Comparison of ENCODE assay signal across 17 cellular contexts in the genomic region with DNA sequence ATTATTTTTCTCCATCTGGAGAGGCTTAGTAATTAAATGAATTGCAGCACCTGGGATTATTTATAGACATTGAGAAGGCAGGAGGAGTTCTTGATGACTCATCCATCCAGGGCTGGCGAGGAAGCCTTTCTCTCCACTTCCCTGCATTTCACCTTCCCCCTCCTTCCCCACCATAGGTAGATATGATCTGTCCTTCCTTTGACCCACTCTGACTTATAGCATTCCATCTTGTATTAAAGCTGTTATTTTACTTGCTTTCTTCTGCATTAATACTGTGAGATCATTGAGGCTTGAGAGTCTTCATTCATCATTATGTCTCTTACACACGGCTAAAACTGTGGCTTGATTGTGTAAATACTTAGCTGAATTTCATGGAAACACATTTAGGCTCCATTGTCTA.
DNase-seq lines count a peak whose midpoint lies in the region; ATAC-seq and TF ChIP-seq lines count a peak whose summit lies in the region.
"Had no signal": no experiment of that assay in that cellular context is flagged by ENCODE, and none has a peak within 500 bp of the region (broad histone marks: within the 10 kb centered on the region; RNA-seq: fewer than 3 reads in every experiment).

No MANE protein-coding gene starts in this region.

- no peak for TF ChIP-seq POLR2A in HCT116 (IDR thresholded peaks at IDR 0.05; ENCODE audit: borderline replicate concordance, extremely low read depth, insufficient read depth, insufficient read length)

- H3K27me3 Mint-ChIP-seq in activated CD4-positive, alpha-beta memory T cell treated with anti-CD3 and anti-CD28 coated beads, Interleukin-2, amount 10 ng/mL, durations not matched to agents 7 days and 5 days = no peaks in the 10 kb centered on the region
- H3K27me3 Mint-ChIP-seq in activated T-helper 1 cell treated with anti-CD3 and anti-CD28 coated beads, Interleukin-12 subunit alpha, Interleukin-12 subunit beta, Interleukin-2, Interleukin-4 antibody, amounts not matched to agents 30 ng/mL and 10 ng/mL and 1 ng/mL, durations not matched to agents 14 hours and 24 hours and 36 hours (ENCODE audit: insufficient read depth) = no peaks in the 10 kb centered on the region
- H3K27me3 Mint-ChIP-seq: activated B cell treated with CpG ODN at 0.5 μM for 24 hours; activated naive CD4-positive, alpha-beta T cell treated with anti-CD3 and anti-CD28 coated beads, Interleukin-2, amount 10 ng/mL, durations not matched to agents 7 days and 5 days had no signal

- H3K9me3 ChIP-seq in HCT116 (ENCODE audit: control insufficient read depth in 1 of 2, insufficient read depth in 1 of 2, low read depth in 1 of 2, low read length in 2 of 2) = no peaks in the 10 kb centered on the region

- no peaks in the 10 kb centered on the region for H3K9me3 Mint-ChIP-seq in activated CD4-positive, alpha-beta memory T cell treated with anti-CD3 and anti-CD28 coated beads, Interleukin-2, amount 10 ng/mL, durations not matched to agents 7 days and 5 days
- H3K9me3 Mint-ChIP-seq in activated T-helper 1 cell treated with anti-CD3 and anti-CD28 coated beads, Interleukin-12 subunit alpha, Interleukin-12 subunit beta, Interleukin-2, Interleukin-4 antibody, amounts not matched to agents 30 ng/mL and 10 ng/mL and 1 ng/mL, durations not matched to agents 14 hours and 24 hours and 36 hours = no peaks in the 10 kb centered on the region
- H3K9me3 Mint-ChIP-seq: activated B cell treated with CpG ODN at 0.5 μM for 24 hours; activated naive CD4-positive, alpha-beta T cell treated with anti-CD3 and anti-CD28 coated beads, Interleukin-2, amount 10 ng/mL, durations not matched to agents 7 days and 5 days had no signal

- DNase-seq in Caki2 (ENCODE audit: low read depth) = peak; percentile 82
- DNase-seq in HCT116 (ENCODE audit: low read depth, low spot score) = peak; percentile 10
- peak; percentile 64 for DNase-seq in RPMI7951 (ENCODE audit: low read depth)
- peak; percentile 42 for DNase-seq in kidney epithelial cell (ENCODE audit: low read depth)
- DNase-seq in stimulated activated naive CD8-positive, alpha-beta T cell treated with anti-CD3 and anti-CD28 coated beads, Interleukin-15, Interleukin-2, amounts not matched to agents 100 U/mL and 50 U/mL, for 24 hours = no peak
- no peak for DNase-seq in brain microvascular endothelial cell
- no peak for DNase-seq in activated CD4-positive, alpha-beta memory T cell treated with anti-CD3 and anti-CD28 coated beads, Interleukin-2, amount 10 ng/mL, durations not matched to agents 7 days and 5 days
- no peak for DNase-seq in activated T-helper 1 cell treated with anti-CD3 and anti-CD28 coated beads, Interleukin-12 subunit alpha, Interleukin-12 subunit beta, Interleukin-2, Interleukin-4 antibody, amounts not matched to agents 30 ng/mL and 10 ng/mL and 1 ng/mL, durations not matched to agents 14 hours and 24 hours and 36 hours (ENCODE audit: low spot score)
- DNase-seq: activated B cell treated with CpG ODN at 0.5 μM for 24 hours; activated naive CD4-positive, alpha-beta T cell treated with anti-CD3 and anti-CD28 coated beads, Interleukin-2, amount 10 ng/mL, durations not matched to agents 7 days and 5 days; DMS79 treated with DMSO at 0.1 percent for 48 hours; kidney; NCI-H1930; posterior cingulate gyrus; T-cell had no signal

- H3K4me2 ChIP-seq in HCT116 (ENCODE audit: low read length) = peak overlapping the region; percentile 44

- no peak overlapping the region for H3K27ac Mint-ChIP-seq in activated CD4-positive, alpha-beta memory T cell treated with anti-CD3 and anti-CD28 coated beads, Interleukin-2, amount 10 ng/mL, durations not matched to agents 7 days and 5 days
- H3K27ac Mint-ChIP-seq in activated T-helper 1 cell treated with anti-CD3 and anti-CD28 coated beads, Interleukin-12 subunit alpha, Interleukin-12 subunit beta, Interleukin-2, Interleukin-4 antibody, amounts not matched to agents 30 ng/mL and 10 ng/mL and 1 ng/mL, durations not matched to agents 14 hours and 24 hours and 36 hours = no peak overlapping the region
- H3K27ac Mint-ChIP-seq: activated B cell treated with CpG ODN at 0.5 μM for 24 hours; activated naive CD4-positive, alpha-beta T cell treated with anti-CD3 and anti-CD28 coated beads, Interleukin-2, amount 10 ng/mL, durations not matched to agents 7 days and 5 days; T-cell had no signal

- POLR2A ChIA-PET in HCT116 (lab: Charles Lee) = no interaction called here
- POLR2A ChIA-PET in activated CD4-positive, alpha-beta memory T cell treated with anti-CD3 and anti-CD28 coated beads, Interleukin-2, amount 10 ng/mL, durations not matched to agents 7 days and 5 days (lab: Charles Lee) = no interaction called here

- BruUV-seq in HCT116 (replicated peaks; lab: Mats Ljungman, UMichigan) = no TSS peak

- H3K4me3 ChIP-seq in HCT116 (replicated peaks in 1 of 2; ENCODE audit: low read depth in 1 of 2, low read length in 2 of 2) (no peak overlapping the region), kidney epithelial cell (ENCODE audit: low read depth, low read length) (no peak overlapping the region), brain microvascular endothelial cell (ENCODE audit: low read depth, low read length) (no peak overlapping the region)
- H3K4me3 ChIP-seq: GM12878, K562 had no signal

- RAD21 ChIA-PET in HCT116 (lab: Charles Lee; ENCODE audit: low non-redundant PET in 1 of 2, low total read pairs in 2 of 2, uncharacterized antibody in 2 of 2, unreplicated experiment in 2 of 2) = no interaction called here

- H3K4me1 ChIP-seq in HCT116 (ENCODE audit: control insufficient read depth in 1 of 2, insufficient read depth in 2 of 2, low read length in 2 of 2) = peaks cover 7 to 10% of the 10 kb centered on the region in 2 experiments; a peak in 3 of 4 replicates

- no peaks in the 10 kb centered on the region for H3K9me2 ChIP-seq in HCT116 (ENCODE audit: insufficient read depth)

- H3K36me3 ChIP-seq in HCT116 (ENCODE audit: control insufficient read depth in 1 of 2, insufficient read depth in 2 of 2, low read length in 2 of 2) (no peaks in the 10 kb centered on the region), kidney epithelial cell (ENCODE audit: control insufficient read depth, insufficient read depth, low read length) (no peaks in the 10 kb centered on the region), brain microvascular endothelial cell (replicated peaks) (no peaks in the 10 kb centered on the region)

- ATAC-seq in HCT116 = peak; percentile 78
- ATAC-seq in stimulated activated naive CD8-positive, alpha-beta T cell treated with anti-CD3 and anti-CD28 coated beads, Interleukin-15, Interleukin-2, amounts not matched to agents 100 U/mL and 50 U/mL, for 24 hours = no peak
- ATAC-seq: GM12878, K562, T-cell had no signal

- CTCF ChIA-PET in HCT116 (lab: Charles Lee) = no interaction called here
- CTCF ChIA-PET in activated CD4-positive, alpha-beta memory T cell treated with anti-CD3 and anti-CD28 coated beads, Interleukin-2, amount 10 ng/mL, durations not matched to agents 7 days and 5 days (lab: Charles Lee) = no interaction called here

- intact Hi-C loops in HCT116 (cut with micrococcal nuclease) = no loop called here
- intact Hi-C loops in activated T-helper 1 cell treated with anti-CD3 and anti-CD28 coated beads, Interleukin-12 subunit alpha, Interleukin-12 subunit beta, Interleukin-2, Interleukin-4 antibody, amounts not matched to agents 30 ng/mL and 10 ng/mL and 1 ng/mL, durations not matched to agents 14 hours and 24 hours and 36 hours (cut with micrococcal nuclease) = no loop called here

- H3K4me1 Mint-ChIP-seq in activated CD4-positive, alpha-beta memory T cell treated with anti-CD3 and anti-CD28 coated beads, Interleukin-2, amount 10 ng/mL, durations not matched to agents 7 days and 5 days = no peaks in the 10 kb centered on the region
- no peaks in the 10 kb centered on the region for H3K4me1 Mint-ChIP-seq in activated T-helper 1 cell treated with anti-CD3 and anti-CD28 coated beads, Interleukin-12 subunit alpha, Interleukin-12 subunit beta, Interleukin-2, Interleukin-4 antibody, amounts not matched to agents 30 ng/mL and 10 ng/mL and 1 ng/mL, durations not matched to agents 14 hours and 24 hours and 36 hours (ENCODE audit: low read depth)
- H3K4me1 Mint-ChIP-seq: activated B cell treated with CpG ODN at 0.5 μM for 24 hours; activated naive CD4-positive, alpha-beta T cell treated with anti-CD3 and anti-CD28 coated beads, Interleukin-2, amount 10 ng/mL, durations not matched to agents 7 days and 5 days; T-cell had no signal

- no peak overlapping the region for H3K27ac ChIP-seq in HCT116 (ENCODE audit: low read depth, low read length)
- no peak overlapping the region for H3K27ac ChIP-seq in brain microvascular endothelial cell

- in situ Hi-C loops in Caki2 (cut with HindIII; ENCODE audit: low pct_unique_long_range_greater_than_20kb, low sequenced_read_pairs) = no loop called here
- in situ Hi-C loops in brain microvascular endothelial cell (cut with HindIII; ENCODE audit: low pct_ligation_motif_present, low sequenced_read_pairs) = no loop called here

- H2AFZ ChIP-seq in HCT116 (ENCODE audit: low read depth, low read length, poor library complexity, severe bottlenecking) = no peak overlapping the region

- H3K79me2 ChIP-seq in HCT116 (ENCODE audit: insufficient read depth, low read length) = no peaks in the 10 kb centered on the region

- no peak overlapping the region for H3K4me3 Mint-ChIP-seq in activated CD4-positive, alpha-beta memory T cell treated with anti-CD3 and anti-CD28 coated beads, Interleukin-2, amount 10 ng/mL, durations not matched to agents 7 days and 5 days
- H3K4me3 Mint-ChIP-seq in activated T-helper 1 cell treated with anti-CD3 and anti-CD28 coated beads, Interleukin-12 subunit alpha, Interleukin-12 subunit beta, Interleukin-2, Interleukin-4 antibody, amounts not matched to agents 30 ng/mL and 10 ng/mL and 1 ng/mL, durations not matched to agents 14 hours and 24 hours and 36 hours = no peak overlapping the region
- H3K4me3 Mint-ChIP-seq: activated B cell treated with CpG ODN at 0.5 μM for 24 hours; activated naive CD4-positive, alpha-beta T cell treated with anti-CD3 and anti-CD28 coated beads, Interleukin-2, amount 10 ng/mL, durations not matched to agents 7 days and 5 days; T-cell had no signal

- TF ChIP-seq CTCF in HCT116 (IDR thresholded peaks at IDR 0.05 in 2 of 3, conservative IDR thresholded peaks at IDR 0.05 in 1 of 3; ENCODE audit: borderline replicate concordance in 1 of 3, insufficient read depth in 1 of 3, low read depth in 2 of 3, low read length in 2 of 3) (no peak), kidney epithelial cell (IDR thresholded peaks at IDR 0.05; ENCODE audit: insufficient read depth, low read length, poor library complexity, severe bottlenecking) (no peak), brain microvascular endothelial cell (IDR thresholded peaks at IDR 0.05; ENCODE audit: low read depth, low read length, missing control alignments) (no peak)

- no peak for TF ChIP-seq RAD21 in HCT116 (IDR thresholded peaks at IDR 0.05; ENCODE audit: low read depth)

- H4K20me1 ChIP-seq in HCT116 (ENCODE audit: insufficient read depth) = no peaks in the 10 kb centered on the region

- H3K27me3 ChIP-seq in HCT116 (ENCODE audit: insufficient read depth, low read length) (no peaks in the 10 kb centered on the region), kidney epithelial cell (ENCODE audit: control insufficient read depth, insufficient read depth, low read length) (no peaks in the 10 kb centered on the region), brain microvascular endothelial cell (replicated peaks) (no peaks in the 10 kb centered on the region)

- no peaks in the 10 kb centered on the region for H3K36me3 Mint-ChIP-seq in activated CD4-positive, alpha-beta memory T cell treated with anti-CD3 and anti-CD28 coated beads, Interleukin-2, amount 10 ng/mL, durations not matched to agents 7 days and 5 days (ENCODE audit: low read depth)
- no peaks in the 10 kb centered on the region for H3K36me3 Mint-ChIP-seq in activated T-helper 1 cell treated with anti-CD3 and anti-CD28 coated beads, Interleukin-12 subunit alpha, Interleukin-12 subunit beta, Interleukin-2, Interleukin-4 antibody, amounts not matched to agents 30 ng/mL and 10 ng/mL and 1 ng/mL, durations not matched to agents 14 hours and 24 hours and 36 hours (ENCODE audit: low read depth)
- H3K36me3 Mint-ChIP-seq: activated naive CD4-positive, alpha-beta T cell treated with anti-CD3 and anti-CD28 coated beads, Interleukin-2, amount 10 ng/mL, durations not matched to agents 7 days and 5 days; T-cell had no signal

- no peak overlapping the region for H3K9ac ChIP-seq in HCT116 (ENCODE audit: low read length)

Comparison
In these comparisons a context has a peak if more than half of its experiments do, and no peak if none do; other contexts are left out.
1. DNase-seq: peak in Caki2 (single experiment), HCT116 (single experiment), RPMI7951 (single experiment) and kidney epithelial cell (single experiment); none in stimulated activated naive CD8-positive, alpha-beta T cell treated with anti-CD3 and anti-CD28 coated beads, Interleukin-15, Interleukin-2, amounts not matched to agents 100 U/mL and 50 U/mL, for 24 hours (single experiment), brain microvascular endothelial cell (single experiment), activated CD4-positive, alpha-beta memory T cell treated with anti-CD3 and anti-CD28 coated beads, Interleukin-2, amount 10 ng/mL, durations not matched to agents 7 days and 5 days (single experiment) and activated T-helper 1 cell treated with anti-CD3 and anti-CD28 coated beads, Interleukin-12 subunit alpha, Interleukin-12 subunit beta, Interleukin-2, Interleukin-4 antibody, amounts not matched to agents 30 ng/mL and 10 ng/mL and 1 ng/mL, durations not matched to agents 14 hours and 24 hours and 36 hours (single experiment).